ENCODE assay signal across 1 cellular context in the genomic region with DNA sequence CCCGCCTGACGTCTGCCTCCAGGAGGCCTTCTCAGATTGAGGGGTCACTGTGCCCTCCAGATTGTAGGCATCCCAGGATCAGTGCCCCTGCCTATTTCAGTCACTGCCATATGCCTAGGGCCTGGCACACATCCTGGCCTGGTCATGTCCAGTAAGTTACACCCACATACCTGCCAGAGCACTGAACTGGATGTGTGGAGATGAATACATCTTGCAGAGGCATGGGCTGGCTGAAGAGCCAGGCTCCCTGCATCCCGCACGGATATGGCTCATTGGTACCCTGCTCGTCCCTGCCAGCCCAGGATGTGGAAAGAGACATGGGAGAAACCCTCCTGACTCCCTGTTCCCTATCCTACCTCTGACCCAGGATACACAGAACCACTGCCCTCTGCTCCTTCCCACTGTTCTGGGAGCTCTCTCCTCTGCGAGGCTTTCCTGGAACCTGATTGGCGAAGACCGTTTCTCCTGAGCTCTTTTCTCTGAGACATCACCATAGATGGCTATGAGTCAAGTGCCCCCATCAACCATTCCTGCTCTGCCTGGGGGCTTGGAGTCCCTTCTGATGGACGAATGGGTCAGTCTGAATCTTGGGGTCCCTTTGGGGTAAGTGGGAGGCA.
TF ChIP-seq lines count a peak whose summit lies in the region.

No MANE protein-coding gene starts in this region.

TF ChIP-seq in H1, 55 proteins besides CTCF, POLR2A, EP300 and RAD21:
- TF ChIP-seq RBBP5 (IDR thresholded peaks at IDR 0.05; ENCODE audit: borderline replicate concordance, low read depth, low read length): 0 out of 2 replicates have a peak, but pooled peaks have one; percentile 7
- TF ChIP-seq KDM1A (IDR thresholded peaks at IDR 0.05; ENCODE audit: borderline replicate concordance, low read length): no peak
- TF ChIP-seq GTF2F1 (IDR thresholded peaks at IDR 0.05; ENCODE audit: borderline replicate concordance, low read depth, low read length): no peak
TF ChIP-seq in H1: peak in this region for 1.
